ENCODE assay signal across 8 cellular contexts in the genomic region with DNA sequence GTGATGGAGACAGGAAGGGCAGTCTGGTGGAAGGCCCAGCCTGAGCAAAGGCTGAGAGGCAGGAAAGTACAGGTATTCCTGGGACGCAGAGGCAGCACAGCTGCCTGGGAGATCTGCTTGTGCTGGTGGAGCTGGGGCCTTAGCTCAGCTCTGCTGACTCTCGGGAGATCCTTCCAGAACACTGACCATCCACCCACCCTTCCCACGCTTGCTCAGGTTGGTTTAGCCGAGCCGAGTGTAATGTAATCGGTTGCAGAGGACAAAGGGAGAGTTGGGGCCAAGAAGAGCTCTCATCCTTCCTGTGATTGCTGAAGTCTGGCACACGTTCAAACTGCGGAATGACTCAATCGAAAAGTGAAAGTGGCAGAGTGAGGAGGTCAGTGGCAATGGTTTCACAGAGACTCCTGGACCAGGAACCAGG. TPM values are rescaled to one million over a fixed set of nuclear protein-coding genes. Genes with fewer than 3 reads are reported as not detected.
DNase-seq lines count a peak whose midpoint lies in the region; ATAC-seq and TF ChIP-seq lines count a peak whose summit lies in the region.

No MANE protein-coding gene starts in this region.

- ATAC-seq in upper lobe of right lung (peak; percentile 68), HG02610 (IDR thresholded peaks at IDR 0.05; ENCODE audit: unreplicated experiment) (no peak), GM21528 (IDR thresholded peaks at IDR 0.05; ENCODE audit: low FRiP score, unreplicated experiment) (no peak)

- no peak overlapping the region for H3K56ac ChIP-seq in mesendoderm (ENCODE audit: low read length)

- H3F3A ChIP-seq in GM23248 (ENCODE audit: insufficient read depth) = no peaks in the 10 kb centered on the region

- no peak overlapping the region for H3K27ac ChIP-seq in A673 (ENCODE audit: low read depth, low read length, poor library complexity, severe bottlenecking)
- H3K27ac ChIP-seq in GM23248 = peak overlapping the region; percentile 59
- peak overlapping the region; percentile 71 for H3K27ac ChIP-seq in SJSA1
- H3K27ac ChIP-seq in right atrium auricular region = no peak overlapping the region
- no peak overlapping the region for H3K27ac ChIP-seq in upper lobe of right lung
- H3K27ac ChIP-seq in mesendoderm (ENCODE audit: low read depth, low read length) = no peak overlapping the region

- WGBS in GM23248 (ENCODE audit: low coverage in 1 of 2, low lambda C conversion rate in 2 of 2, missing lambda C conversion rate in 2 of 2), 2 experiments = 9 to 10% methylated on average over 9 of the region's 9 CpGs
- WGBS in mesendoderm (ENCODE audit: extremely low coverage, insufficient coverage, low lambda C conversion rate) = no CpG with 5 or more reads among the region's 9 CpGs

- H3K36me3 ChIP-seq in A673 (ENCODE audit: insufficient read depth, low read length, poor library complexity, severe bottlenecking) (no peaks in the 10 kb centered on the region), GM23248 (ENCODE audit: low read depth) (no peaks in the 10 kb centered on the region), SJSA1 (no peaks in the 10 kb centered on the region), right atrium auricular region (no peaks in the 10 kb centered on the region), upper lobe of right lung (no peaks in the 10 kb centered on the region), mesendoderm (ENCODE audit: control insufficient read depth, insufficient read depth, low read length) (no peaks in the 10 kb centered on the region)

- no peak overlapping the region for H3K4ac ChIP-seq in mesendoderm (ENCODE audit: low read depth, low read length)

- H2AFZ ChIP-seq in GM23248 = no peak overlapping the region

- no peak overlapping the region for H4K5ac ChIP-seq in mesendoderm (ENCODE audit: low read length)

- no peak overlapping the region for H3K4me3 ChIP-seq in A673 (ENCODE audit: low read depth, low read length, poor library complexity, severe bottlenecking)
- H3K4me3 ChIP-seq in GM23248 = no peak overlapping the region
- H3K4me3 ChIP-seq in SJSA1 = no peak overlapping the region
- H3K4me3 ChIP-seq in right atrium auricular region = peak overlapping the region in 1 of 2 donors; percentile 5
- H3K4me3 ChIP-seq in upper lobe of right lung = no peak overlapping the region
- H3K4me3 ChIP-seq in mesendoderm (ENCODE audit: low read length) = no peak overlapping the region

- H2BK5ac ChIP-seq in mesendoderm (ENCODE audit: low read length) = no peak overlapping the region

- in situ Hi-C loops in GM23248 (cut with MboI) = no loop called here

- H3K9me2 ChIP-seq in GM23248 (ENCODE audit: insufficient read depth) = no peaks in the 10 kb centered on the region

- H3K9ac ChIP-seq in GM23248 (peak overlapping the region; percentile 62), mesendoderm (ENCODE audit: low read length) (no peak overlapping the region)

- H2BK15ac ChIP-seq in mesendoderm (replicated peaks; ENCODE audit: low read depth) = no peak overlapping the region

- H4K20me1 ChIP-seq in GM23248 (ENCODE audit: insufficient read depth) = no peaks in the 10 kb centered on the region

- H2BK120ac ChIP-seq in mesendoderm (ENCODE audit: low read depth, low read length) = no peak overlapping the region

- H3K79me1 ChIP-seq in mesendoderm (ENCODE audit: low read length) = no peaks in the 10 kb centered on the region

- H2AK5ac ChIP-seq in mesendoderm (ENCODE audit: low read length) = no peak overlapping the region

- BruUV-seq in A673 (replicated peaks; lab: Mats Ljungman, UMichigan) = no TSS peak

- H3K4me1 ChIP-seq in A673 (ENCODE audit: insufficient read depth, low read length, poor library complexity, severe bottlenecking) = no peaks in the 10 kb centered on the region
- peaks cover 18% of the 10 kb centered on the region for H3K4me1 ChIP-seq in GM23248 (ENCODE audit: insufficient read depth)
- H3K4me1 ChIP-seq in SJSA1 (replicated peaks) = peaks cover 50% of the 10 kb centered on the region
- H3K4me1 ChIP-seq in right atrium auricular region = peaks cover 0 to 8% of the 10 kb centered on the region in 2 donors
- peaks cover 23% of the 10 kb centered on the region for H3K4me1 ChIP-seq in upper lobe of right lung
- peaks cover 3% of the 10 kb centered on the region for H3K4me1 ChIP-seq in mesendoderm (ENCODE audit: control insufficient read depth, low read depth, low read length)

- H3K18ac ChIP-seq in mesendoderm (ENCODE audit: low read length) = no peak overlapping the region

- DNase-seq in A673 (ENCODE audit: low spot score) (peak; percentile 59), GM23248 (peak; percentile 96), SJSA1 (ENCODE audit: low read depth in 1 of 2, low spot score in 2 of 2) (peak; percentile 84 to 85), right atrium auricular region (ENCODE audit: low spot score) (peak; percentile 63), upper lobe of right lung (no peak), mesendoderm (no peak)

- H4K8ac ChIP-seq in mesendoderm (ENCODE audit: low read depth, low read length) = no peak overlapping the region

- H3K23ac ChIP-seq in mesendoderm (ENCODE audit: low read length) = no peak overlapping the region

- no peaks in the 10 kb centered on the region for H3K27me3 ChIP-seq in A673 (replicated peaks; ENCODE audit: insufficient read depth, low read depth, low read length, poor library complexity)
- no peaks in the 10 kb centered on the region; the same call in 1 of the 2 replicates for H3K27me3 ChIP-seq in GM23248 (replicated peaks; ENCODE audit: insufficient read depth)
- no peaks in the 10 kb centered on the region for H3K27me3 ChIP-seq in SJSA1 (replicated peaks)
- H3K27me3 ChIP-seq in right atrium auricular region = no peaks in the 10 kb centered on the region
- no peaks in the 10 kb centered on the region for H3K27me3 ChIP-seq in upper lobe of right lung
- no peaks in the 10 kb centered on the region for H3K27me3 ChIP-seq in mesendoderm (ENCODE audit: insufficient read depth, low read length, poor library complexity)

- H3K9me3 ChIP-seq in A673 (ENCODE audit: low read depth, low read length, poor library complexity, severe bottlenecking) (no peaks in the 10 kb centered on the region), GM23248 (ENCODE audit: low read depth) (no peaks in the 10 kb centered on the region), SJSA1 (replicated peaks) (no peaks in the 10 kb centered on the region), right atrium auricular region (no peaks in the 10 kb centered on the region), upper lobe of right lung (no peaks in the 10 kb centered on the region)

- intact Hi-C loops in A673 (cut with micrococcal nuclease; ENCODE audit: unreplicated experiment) = no loop called here
- intact Hi-C loops in upper lobe of right lung (cut with DNase I) = no loop called here

- CTCF ChIA-PET in A673 (lab: Charles Lee) = no interaction called here

- H3K79me2 ChIP-seq in GM23248 (ENCODE audit: insufficient read depth) (no peaks in the 10 kb centered on the region), mesendoderm (ENCODE audit: control insufficient read depth, insufficient read depth, low read length) (no peaks in the 10 kb centered on the region)

- H3K4me2 ChIP-seq in GM23248 (ENCODE audit: unreplicated experiment) = peak overlapping the region; percentile 69
- no peak overlapping the region for H3K4me2 ChIP-seq in mesendoderm (ENCODE audit: low read length)

- no peak for TF ChIP-seq CTCF in A673 (conservative IDR thresholded peaks at IDR 0.05; ENCODE audit: low read depth, low read length)
- no peak for TF ChIP-seq CTCF in right atrium auricular region (IDR thresholded peaks at IDR 0.05)
- TF ChIP-seq CTCF in upper lobe of right lung (IDR thresholded peaks at IDR 0.05) = no peak

- POLR2A ChIA-PET in A673 (lab: Charles Lee; ENCODE audit: low non-redundant PET) = no interaction called here

RNA-seq across cellular contexts. Expression of a gene that starts 43.1 kb away (rescaled TPM):
- total RNA-seq in A673 (2021) (not detected in 2 replicates), right atrium auricular region (not detected), upper lobe of right lung (0.23 TPM)
- not detected in 2 replicates for total RNA-seq in GM23248 (2014; rRNA removed; shearing (Covaris generic))
- 0.05 TPM in 2 replicates for polyA plus RNA-seq in GM23248 (2016; fragmentation: Nextera tagmentation; extraction: Ambion mirVana)
- total RNA-seq in SJSA1 (2014; rRNA removed; shearing (Covaris generic)) = 1.5 and 4.6 TPM in 2 replicates
- 1.5 TPM for polyA plus RNA-seq in mesendoderm (2013, experiment 1 of 2)
- 1.4 TPM for polyA plus RNA-seq in mesendoderm (2013, experiment 2 of 2)

RNA-seq across cellular contexts. Expression of a gene that starts 55.5 kb away (rescaled TPM):
- total RNA-seq in A673 (2021) (0.28 and 0.34 TPM in 2 replicates), right atrium auricular region (1 to 10 TPM in 1 of 2 donors, under 1 TPM in 1; 0.90 to 1.2 TPM), upper lobe of right lung (6.7 TPM)
- total RNA-seq in GM23248 (2014; rRNA removed; shearing (Covaris generic)) = 13.4 and 14.0 TPM in 2 replicates
- 19.0 and 19.3 TPM in 2 replicates for polyA plus RNA-seq in GM23248 (2016; fragmentation: Nextera tagmentation; extraction: Ambion mirVana)
- 130 and 165 TPM in 2 replicates for total RNA-seq in SJSA1 (2014; rRNA removed; shearing (Covaris generic))
- 20.5 TPM for polyA plus RNA-seq in mesendoderm (2013, experiment 1 of 2)
- 19.9 TPM for polyA plus RNA-seq in mesendoderm (2013, experiment 2 of 2)

Comparison
In these comparisons a context has a peak if more than half of its experiments do, and no peak if none do; other contexts are left out.
1. DNase-seq: peak in A673 (single experiment), GM23248 (single experiment), SJSA1 (2 of 2) and right atrium auricular region (single experiment); none in upper lobe of right lung (single experiment) and mesendoderm (single experiment).
2. H3K27ac ChIP-seq: peak in GM23248 (single experiment) and SJSA1 (single experiment); none in A673 (single experiment), right atrium auricular region (0 of 2), upper lobe of right lung (single experiment) and mesendoderm (single experiment).